Comparison of ENCODE assay signal across 11 cellular contexts in genomic region chr2:218745559-218746469, GRCh38. TPM values are rescaled to one million over a fixed set of nuclear protein-coding genes. Genes with fewer than 3 reads are reported as not detected.
DNase-seq lines count a peak whose midpoint lies in the region; ATAC-seq and TF ChIP-seq lines count a peak whose summit lies in the region.
"Had no signal": no experiment of that assay in that cellular context is flagged by ENCODE, and none has a peak within 500 bp of the region (broad histone marks: within the 10 kb centered on the region; RNA-seq: fewer than 3 reads in every experiment).

No MANE protein-coding gene starts in this region.

- peaks cover 70% of the 10 kb centered on the region for H3K36me3 Mint-ChIP-seq in WTC11
- peaks cover 84% of the 10 kb centered on the region for H3K36me3 Mint-ChIP-seq in nephron (ENCODE audit: low read depth)
- peaks cover 80% of the 10 kb centered on the region for H3K36me3 Mint-ChIP-seq in CD8-positive, alpha-beta T cell

- H3K4me3 ChIP-seq in fibroblast of lung (replicated peaks in 1 of 4; ENCODE audit: control extremely low read depth in 1 of 4, insufficient read depth in 1 of 4, low read depth in 3 of 4, low read length in 4 of 4), result no peak overlapping the region
- H3K4me3 ChIP-seq in CD8-positive, alpha-beta T cell (ENCODE audit: low read depth, low read length), result no peak overlapping the region

- H3K9me3 Mint-ChIP-seq in WTC11 (no peaks in the 10 kb centered on the region), nephron (no peaks in the 10 kb centered on the region)
- no peaks in the 10 kb centered on the region for H3K9me3 Mint-ChIP-seq in CD8-positive, alpha-beta T cell
- H3K9me3 Mint-ChIP-seq: activated naive CD8-positive, alpha-beta T cell treated with anti-CD3 and anti-CD28 coated beads, Interleukin-2, amount 10 ng/mL, durations not matched to agents 7 days and 5 days had no signal

- CTCF ChIA-PET in WTC11 (lab: Charles Lee) (interaction anchor here (0.7 to 2.0 kb wide), 4 partner anchors 18 to 102 kb away, joined by 3 to 6 read pairs (median 4); no protein-coding TSS in a partner anchor), GM10248 (lab: Yijun Ruan, JAX) (interaction anchor here (0.8 to 2.8 kb wide), 5 partner anchors 9 to 549 kb away, joined by 3 to 9 read pairs (median 6); partner anchors contain the start of gene TTLL4)
- CTCF ChIA-PET in CD8-positive, alpha-beta T cell (lab: Charles Lee), result interaction anchor here (0.6 to 1.3 kb wide), 2 partner anchors 8 to 220 kb away, joined by 4 read pairs; no protein-coding TSS in a partner anchor

- intact Hi-C loops in CD8-positive, alpha-beta T cell (cut with DNase I, micrococcal nuclease), result no loop called here

- H3K36me3 ChIP-seq in fibroblast of lung (ENCODE audit: control insufficient read depth, insufficient read depth, low read length), result peaks cover 12% of the 10 kb centered on the region
- peaks cover 28% of the 10 kb centered on the region for H3K36me3 ChIP-seq in CD8-positive, alpha-beta T cell (ENCODE audit: insufficient read depth, low read length)

- no peak overlapping the region for H2AFZ ChIP-seq in fibroblast of lung (ENCODE audit: low read length)

- no peaks in the 10 kb centered on the region for H3K79me2 ChIP-seq in fibroblast of lung (ENCODE audit: control insufficient read depth, insufficient read depth, low read length)

- ATAC-seq in WTC11, result no peak
- ATAC-seq in CD8-positive, alpha-beta T cell, result no peak

- no peaks in the 10 kb centered on the region for H4K20me1 ChIP-seq in fibroblast of lung (ENCODE audit: control insufficient read depth, extremely low read depth, insufficient read depth, low read length)

- no peak overlapping the region for H3K9ac ChIP-seq in fibroblast of lung (ENCODE audit: insufficient read depth, low read length)

- H3K27me3 Mint-ChIP-seq in WTC11 (ENCODE audit: low read depth), result no peaks in the 10 kb centered on the region
- no peaks in the 10 kb centered on the region for H3K27me3 Mint-ChIP-seq in nephron (ENCODE audit: low read depth)
- H3K27me3 Mint-ChIP-seq in CD8-positive, alpha-beta T cell (ENCODE audit: low read depth), result no peaks in the 10 kb centered on the region
- H3K27me3 Mint-ChIP-seq: activated naive CD8-positive, alpha-beta T cell treated with anti-CD3 and anti-CD28 coated beads, Interleukin-2, amount 10 ng/mL, durations not matched to agents 7 days and 5 days had no signal

- H3K4me1 Mint-ChIP-seq in WTC11 (no peaks in the 10 kb centered on the region), nephron (peaks cover 15% of the 10 kb centered on the region)
- no peaks in the 10 kb centered on the region for H3K4me1 Mint-ChIP-seq in CD8-positive, alpha-beta T cell (ENCODE audit: low read depth)
- H3K4me1 Mint-ChIP-seq: activated naive CD8-positive, alpha-beta T cell treated with anti-CD3 and anti-CD28 coated beads, Interleukin-2, amount 10 ng/mL, durations not matched to agents 7 days and 5 days had no signal

- H3K27ac Mint-ChIP-seq in WTC11 (no peak overlapping the region), nephron (peak overlapping the region in 2 of 3 experiments; percentile 44 to 54)
- H3K27ac Mint-ChIP-seq in CD8-positive, alpha-beta T cell, result no peak overlapping the region
- H3K27ac Mint-ChIP-seq: activated naive CD8-positive, alpha-beta T cell treated with anti-CD3 and anti-CD28 coated beads, Interleukin-2, amount 10 ng/mL, durations not matched to agents 7 days and 5 days had no signal

- H3K9me3 ChIP-seq in fibroblast of lung (ENCODE audit: control insufficient read depth, insufficient read depth, low read depth, low read length), result no peaks in the 10 kb centered on the region
- H3K9me3 ChIP-seq in CD8-positive, alpha-beta T cell (ENCODE audit: low read length), result no peaks in the 10 kb centered on the region

- H3K4me3 Mint-ChIP-seq in WTC11, result no peak overlapping the region
- H3K4me3 Mint-ChIP-seq in nephron, result no peak overlapping the region
- no peak overlapping the region for H3K4me3 Mint-ChIP-seq in CD8-positive, alpha-beta T cell
- H3K4me3 Mint-ChIP-seq: activated naive CD8-positive, alpha-beta T cell treated with anti-CD3 and anti-CD28 coated beads, Interleukin-2, amount 10 ng/mL, durations not matched to agents 7 days and 5 days had no signal

- TF ChIP-seq CTCF in WTC11 (IDR thresholded peaks at IDR 0.05) (no peak), fibroblast of lung (conservative IDR thresholded peaks at IDR 0.05 in 1 of 2, IDR thresholded peaks at IDR 0.05 in 1 of 2; ENCODE audit: low read depth in 1 of 2, low read length in 2 of 2) (no peak), nephron (IDR thresholded peaks at IDR 0.05; ENCODE audit: unreplicated experiment in 3 of 3) (no peak), GM10248 (IDR thresholded peaks at IDR 0.05; ENCODE audit: control extremely low read depth, extremely low read depth, low read depth, missing control alignments) (no peak)
- no peak for TF ChIP-seq CTCF in CD8-positive, alpha-beta T cell (IDR thresholded peaks at IDR 0.05)

- no peak overlapping the region for H3K4me2 ChIP-seq in fibroblast of lung (ENCODE audit: extremely low read depth, insufficient read depth, low read length)

- no peaks in the 10 kb centered on the region for H3K27me3 ChIP-seq in fibroblast of lung (ENCODE audit: control insufficient read depth, insufficient read depth, low read length)
- H3K27me3 ChIP-seq in CD8-positive, alpha-beta T cell (ENCODE audit: insufficient read depth, low read length), result no peaks in the 10 kb centered on the region

- no peak overlapping the region for H3K27ac ChIP-seq in fibroblast of lung (ENCODE audit: insufficient read depth, low read length)
- no peak overlapping the region for H3K27ac ChIP-seq in CD8-positive, alpha-beta T cell (ENCODE audit: low read depth, low read length)
- H3K27ac ChIP-seq: C4-2B had no signal

- no peaks in the 10 kb centered on the region for H3K4me1 ChIP-seq in fibroblast of lung (ENCODE audit: control insufficient read depth, extremely low read depth, insufficient read depth, low read length)
- H3K4me1 ChIP-seq in CD8-positive, alpha-beta T cell (ENCODE audit: insufficient read depth, low read length), result no peaks in the 10 kb centered on the region

- POLR2A ChIA-PET in WTC11 (lab: Charles Lee) (no interaction called here), GM10248 (lab: Yijun Ruan, JAX) (interaction anchor here (0.6 kb wide), 1 partner anchor 33 kb away, joined by 7 read pairs; no protein-coding TSS in a partner anchor)
- POLR2A ChIA-PET in CD8-positive, alpha-beta T cell (lab: Charles Lee), result no interaction called here

- DNase-seq in AG20443 (ENCODE audit: low spot score) (peak; percentile 50), WTC11 (ENCODE audit: low spot score) (no peak), fibroblast of lung (ENCODE audit: low read depth in 2 of 2) (peak; percentile 39 to 55), GM10248 (ENCODE audit: extremely low spot score) (no peak), NCI-H1436 (lab: John Stamatoyannopoulos, UW) (no peak)
- no peak for DNase-seq in CD8-positive, alpha-beta T cell
- DNase-seq in activated CD4-positive, CD25-positive, alpha-beta regulatory T cell (lab: John Stamatoyannopoulos, UW), result no peak
- DNase-seq: activated naive CD8-positive, alpha-beta T cell treated with anti-CD3 and anti-CD28 coated beads, Interleukin-2, amount 10 ng/mL, durations not matched to agents 7 days and 5 days; NCI-H1930 had no signal

TF ChIP-seq in WTC11, 78 proteins besides CTCF, POLR2A, EP300 and RAD21:
- TF ChIP-seq CBFB (CRISPR knock-in tag; IDR thresholded peaks at IDR 0.05; ENCODE audit: low read depth) (no peak), GABPB1 (CRISPR knock-in tag; IDR thresholded peaks at IDR 0.05) (peak; percentile 25; the same call in 1 of the 2 replicates)

RNA-seq across cellular contexts. Expression of gene TTLL4, which starts 35.2 kb away (rescaled TPM):
- 73.7 to 87.4 TPM (median 77.1 TPM) in 3 replicates for total RNA-seq in WTC11 (2021)
- 5.9 and 9.4 TPM in 2 replicates for total RNA-seq in fibroblast of lung
- polyA plus RNA-seq in fibroblast of lung, result 6.1 and 14.4 TPM in 2 replicates
- polyA plus RNA-seq in fibroblast of lung (2012), result 4.2 and 9.7 TPM in 2 replicates
- polyA minus RNA-seq in fibroblast of lung (ENCODE audit: low replicate concordance), result 10.3 and 38.9 TPM in 2 replicates
- 1 to 10 TPM; 6.9 to 8.1 TPM for total RNA-seq in CD8-positive, alpha-beta T cell

RNA-seq across cellular contexts. Expression of gene CYP27A1, which starts 36.1 kb away (rescaled TPM):
- 5.6 to 9.3 TPM (median 8.1 TPM) in 3 replicates for total RNA-seq in WTC11 (2021)
- 40.6 and 53.8 TPM in 2 replicates for total RNA-seq in fibroblast of lung
- 12.7 and 16.2 TPM in 2 replicates for polyA plus RNA-seq in fibroblast of lung
- 8.2 and 10.1 TPM in 2 replicates for polyA plus RNA-seq in fibroblast of lung (2012)
- 20.2 and 38.0 TPM in 2 replicates for polyA minus RNA-seq in fibroblast of lung (ENCODE audit: low replicate concordance)
- not detected for total RNA-seq in CD8-positive, alpha-beta T cell

Comparison
In these comparisons a context has a peak if more than half of its experiments do, and no peak if none do; other contexts are left out.
1. DNase-seq: peak in AG20443 (single experiment) and fibroblast of lung (2 of 2); none in WTC11 (single experiment), GM10248 (single experiment), CD8-positive, alpha-beta T cell (0 of 7), NCI-H1436 (single experiment) and activated CD4-positive, CD25-positive, alpha-beta regulatory T cell (0 of 4).
2. H3K27ac Mint-ChIP-seq: peak in nephron (2 of 3); none in WTC11 (single experiment) and CD8-positive, alpha-beta T cell (single experiment).